18 cellular contexts compared by ENCODE assay signal in genomic region chr9:353077-353476, GRCh38.
DNase-seq lines count a peak whose midpoint lies in the region; ATAC-seq lines count a peak whose summit lies in the region.
"Had no signal": no experiment of that assay in that cellular context is flagged by ENCODE, and none has a peak within 500 bp of the region (broad histone marks: within the 10 kb centered on the region; RNA-seq: fewer than 3 reads in every experiment).

No MANE protein-coding gene starts in this region.

- H3K36me3 ChIP-seq in BLaER1 = no peaks in the 10 kb centered on the region
- no peaks in the 10 kb centered on the region for H3K36me3 ChIP-seq in MG63

- peak overlapping the region; percentile 12 for H3K27ac Mint-ChIP-seq in activated CD4-positive, alpha-beta T cell treated with anti-CD3 and anti-CD28 coated beads, Interleukin-2, amount 10 ng/mL, durations not matched to agents 24 days and 14 days
- H3K27ac Mint-ChIP-seq in naive thymus-derived CD8-positive, alpha-beta T cell = peak overlapping the region in 9 of 10 donors; percentile 11 to 84 (median 66)

- H3K9me3 Mint-ChIP-seq in activated CD4-positive, alpha-beta T cell treated with anti-CD3 and anti-CD28 coated beads, Interleukin-2, amount 10 ng/mL, durations not matched to agents 24 days and 14 days = no peaks in the 10 kb centered on the region
- H3K9me3 Mint-ChIP-seq in naive thymus-derived CD8-positive, alpha-beta T cell = no peaks in the 10 kb centered on the region

- peaks cover 76% of the 10 kb centered on the region for H3K4me1 ChIP-seq in BLaER1
- H3K4me1 ChIP-seq: A549 had no signal

- intact Hi-C loops in activated CD4-positive, alpha-beta T cell treated with anti-CD3 and anti-CD28 coated beads, Interleukin-2, amount 10 ng/mL, durations not matched to agents 24 days and 14 days (cut with micrococcal nuclease) = no loop called here

- H3K4me3 ChIP-seq in BLaER1 (no peak overlapping the region), MG63 (no peak overlapping the region)
- H3K4me3 ChIP-seq: A549 had no signal

- H3K4me3 Mint-ChIP-seq in activated CD4-positive, alpha-beta T cell treated with anti-CD3 and anti-CD28 coated beads, Interleukin-2, amount 10 ng/mL, durations not matched to agents 24 days and 14 days = no peak overlapping the region
- no peak overlapping the region for H3K4me3 Mint-ChIP-seq in naive thymus-derived CD8-positive, alpha-beta T cell

- H4K20me1 ChIP-seq in BLaER1 = no peaks in the 10 kb centered on the region

- peaks cover 54% of the 10 kb centered on the region for H3K36me3 Mint-ChIP-seq in activated CD4-positive, alpha-beta T cell treated with anti-CD3 and anti-CD28 coated beads, Interleukin-2, amount 10 ng/mL, durations not matched to agents 24 days and 14 days (ENCODE audit: low read depth)
- peaks cover 0 to 91% (median 11%) of the 10 kb centered on the region in 3 donors for H3K36me3 Mint-ChIP-seq in naive thymus-derived CD8-positive, alpha-beta T cell

- no peak overlapping the region for H3K27ac ChIP-seq in BLaER1
- H3K27ac ChIP-seq: A549, C4-2B, KMS-11 had no signal

- H3K9me3 ChIP-seq in BLaER1 (no peaks in the 10 kb centered on the region), MG63 (no peaks in the 10 kb centered on the region)
- H3K9me3 ChIP-seq: A549 had no signal

- H3K27me3 ChIP-seq in BLaER1 (no peaks in the 10 kb centered on the region), MG63 (0 out of 2 replicates have a peak, but pooled peaks cover 2% of the 10 kb centered on the region)

- H3K9ac ChIP-seq in BLaER1 = no peak overlapping the region
- H3K9ac ChIP-seq: KMS-11 had no signal

- peaks cover 20% of the 10 kb centered on the region for H3K4me1 Mint-ChIP-seq in activated CD4-positive, alpha-beta T cell treated with anti-CD3 and anti-CD28 coated beads, Interleukin-2, amount 10 ng/mL, durations not matched to agents 24 days and 14 days
- H3K4me1 Mint-ChIP-seq in naive thymus-derived CD8-positive, alpha-beta T cell = peaks cover 31 to 73% (median 62%) of the 10 kb centered on the region in 4 donors

- no peaks in the 10 kb centered on the region for H3K27me3 Mint-ChIP-seq in activated CD4-positive, alpha-beta T cell treated with anti-CD3 and anti-CD28 coated beads, Interleukin-2, amount 10 ng/mL, durations not matched to agents 24 days and 14 days
- H3K27me3 Mint-ChIP-seq in naive thymus-derived CD8-positive, alpha-beta T cell = no peaks in the 10 kb centered on the region

- 0 out of 2 replicates have a peak overlapping the region, but pooled peaks have one; percentile 0 for H3K4me2 ChIP-seq in BLaER1
- H3K4me2 ChIP-seq: A549, KMS-11 had no signal

- DNase-seq in activated CD4-positive, alpha-beta T cell treated with anti-CD3 and anti-CD28 coated beads, Interleukin-2, amount 10 ng/mL, durations not matched to agents 24 days and 14 days = no peak
- DNase-seq in activated CD4-positive, alpha-beta T cell treated with anti-CD3 and anti-CD28 coated beads for 4 hours = no peak
- DNase-seq in MG63 (peak; percentile 7), SHP77 treated with DMSO at 0.1 percent for 48 hours (lab: John Stamatoyannopoulos, UW) (no peak), dermis blood vessel endothelial cell (no peak), NCI-H1417 (lab: John Stamatoyannopoulos, UW) (no peak)
- no peak for DNase-seq in naive thymus-derived CD8-positive, alpha-beta T cell
- DNase-seq: DMS79 treated with DMSO at 0.1 percent for 48 hours, H7, NCI-H1092, NCI-H187, NCI-H226, NCI-H524 treated with DMSO at 0.1 percent for 48 hours had no signal

- no peak for ATAC-seq in naive thymus-derived CD8-positive, alpha-beta T cell
- ATAC-seq: A549, Panc1 had no signal

- POLR2A ChIA-PET in naive thymus-derived CD8-positive, alpha-beta T cell (lab: Charles Lee) = no interaction called here
